ENCODE assay signal across 1 cellular context in genomic region chr5:154190652-154191304, GRCh38.
TF ChIP-seq lines count a peak whose summit lies in the region.

TSS of gene GALNT10 (plus strand) at chr5:154190733. CDS start at chr5:154190867, 134 bp downstream.

TF ChIP-seq in GM12878, 131 proteins besides CTCF, POLR2A, EP300 and RAD21 (continued from another document):
- no peak for TF ChIP-seq ZBTB33 (IDR thresholded peaks at IDR 0.05)
- no peak for TF ChIP-seq ESRRA (IDR thresholded peaks at IDR 0.05; ENCODE audit: low read length)
- 0 out of 2 replicates have a peak, but pooled peaks have one; percentile 20 for TF ChIP-seq ZNF217 (IDR thresholded peaks at IDR 0.05)
- TF ChIP-seq GATAD2B (conservative IDR thresholded peaks at IDR 0.05; ENCODE audit: low read depth), result peak; percentile 5; the same call in 1 of the 2 replicates
- no peak for TF ChIP-seq CEBPB (IDR thresholded peaks at IDR 0.05; ENCODE audit: borderline replicate concordance in 1 of 2, low read depth in 2 of 2, low read length in 2 of 2)
- 0 out of 4 replicates have a peak, but pooled peaks of 1 of the 2 experiments have one; percentile 16 for TF ChIP-seq IKZF2 (IDR thresholded peaks at IDR 0.05)
- 0 out of 4 replicates have a peak, but pooled peaks of 1 of the 2 experiments have one; percentile 3 for TF ChIP-seq BHLHE40 (IDR thresholded peaks at IDR 0.05; ENCODE audit: borderline replicate concordance in 1 of 2, low read depth in 2 of 2, low read length in 1 of 2)
- peak; percentile 43; the same call in 1 of the 2 replicates for TF ChIP-seq NKRF (conservative IDR thresholded peaks at IDR 0.05)
- TF ChIP-seq TARDBP (IDR thresholded peaks at IDR 0.05; ENCODE audit: borderline replicate concordance), result no peak
- TF ChIP-seq SREBF1 (IDR thresholded peaks at IDR 0.05; ENCODE audit: low read length), result no peak
- 0 out of 2 replicates have a peak, but pooled peaks have one; percentile 40 for TF ChIP-seq TCF3 (IDR thresholded peaks at IDR 0.05; ENCODE audit: borderline replicate concordance, insufficient read depth, low read depth, low read length)
- peak; percentile 54; the same call in 1 of the 2 replicates for TF ChIP-seq LARP7 (IDR thresholded peaks at IDR 0.05)
- peak; percentile 46; the same call in 1 of the 2 replicates for TF ChIP-seq BACH1 (IDR thresholded peaks at IDR 0.05; ENCODE audit: borderline replicate concordance)
- TF ChIP-seq CHD1 (IDR thresholded peaks at IDR 0.05; ENCODE audit: low read depth, low read length), result peak; percentile 8; the same call in 1 of the 2 replicates
- no peak for TF ChIP-seq RELB (IDR thresholded peaks at IDR 0.05; ENCODE audit: low read depth)
- TF ChIP-seq ZNF207 (IDR thresholded peaks at IDR 0.05; ENCODE audit: borderline replicate concordance), result no peak
- no peak for TF ChIP-seq BMI1 (IDR thresholded peaks at IDR 0.05; ENCODE audit: borderline replicate concordance)
- TF ChIP-seq IKZF1 (conservative IDR thresholded peaks at IDR 0.05), result peak; percentile 69
